19 cellular contexts compared by ENCODE assay signal in genomic region chr20:33418033-33418432, GRCh38. TPM values are rescaled to one million over a fixed set of nuclear protein-coding genes. Genes with fewer than 3 reads are reported as not detected.
DNase-seq lines count a peak whose midpoint lies in the region; ATAC-seq, FAIRE-seq and TF ChIP-seq lines count a peak whose summit lies in the region.
"Had no signal": no experiment of that assay in that cellular context is flagged by ENCODE, and none has a peak within 500 bp of the region (broad histone marks: within the 10 kb centered on the region; RNA-seq: fewer than 3 reads in every experiment).

No MANE protein-coding gene starts in this region.

- H3K9ac ChIP-seq in Karpas-422 (ENCODE audit: low read length), result no peak overlapping the region
- H3K9ac ChIP-seq in GM12878 (ENCODE audit: control insufficient read depth, insufficient read depth, low read length), result no peak overlapping the region
- H3K9ac ChIP-seq: BLaER1 treated with 17β-estradiol and CSF1 and Interleukin-3, amounts not matched to agents 10 nM and 100 nM had no signal

- H3K27me3 Mint-ChIP-seq in Caco-2 (ENCODE audit: insufficient read depth, unreplicated experiment) (no peaks in the 10 kb centered on the region), mesothelial cell of epicardium (ENCODE audit: low read depth) (no peaks in the 10 kb centered on the region)

- in situ Hi-C loops in GM12878 (cut with MboI), result no loop called here
- in situ Hi-C loops in gastrocnemius medialis (cut with MboI; ENCODE audit: low sequenced_read_pairs in 4 of 4), result no loop called here

- no peak for TF ChIP-seq EP300 in GM12878 (IDR thresholded peaks at IDR 0.05; ENCODE audit: borderline replicate concordance in 1 of 2, control insufficient read depth in 1 of 2, low read depth in 2 of 2, low read length in 2 of 2)

- H3K9me2 ChIP-seq in Karpas-422 (replicated peaks; ENCODE audit: insufficient read depth, low read length), result no peaks in the 10 kb centered on the region

- H3K27me3 ChIP-seq in heart left ventricle, result no peaks in the 10 kb centered on the region
- H3K27me3 ChIP-seq in Karpas-422 (ENCODE audit: low read length), result no peaks in the 10 kb centered on the region
- H3K27me3 ChIP-seq in GM12878 (replicated peaks in 1 of 2; ENCODE audit: control insufficient read depth in 2 of 2, insufficient read depth in 2 of 2, low read length in 1 of 2), result no peaks in the 10 kb centered on the region
- no peaks in the 10 kb centered on the region for H3K27me3 ChIP-seq in gastrocnemius medialis
- no peaks in the 10 kb centered on the region for H3K27me3 ChIP-seq in Caco-2 (replicated peaks; ENCODE audit: control insufficient read depth, insufficient read depth, low read length)
- H3K27me3 ChIP-seq: BLaER1 treated with 17β-estradiol and CSF1 and Interleukin-3, amounts not matched to agents 10 nM and 100 nM; MG63 had no signal

- BruUV-seq in GM12878 (replicated peaks; lab: Mats Ljungman, UMichigan), result no TSS peak
- no TSS peak for BruUV-seq in Caco-2 (replicated peaks; lab: Mats Ljungman, UMichigan)

- TF ChIP-seq RAD21 in GM12878 (IDR thresholded peaks at IDR 0.05; ENCODE audit: insufficient read depth, low read depth, low read length), result no peak

- POLR2A ChIA-PET in GM12878 (lab: Charles Lee), result interaction anchor here (0.6 kb wide), 1 partner anchor 50 kb away, joined by 8 read pairs; no protein-coding TSS in a partner anchor
- POLR2A ChIA-PET in Caco-2 (lab: Charles Lee), result no interaction called here

- H3K79me2 ChIP-seq in Karpas-422 (ENCODE audit: low read length) (no peaks in the 10 kb centered on the region; the same call in 1 of the 2 replicates), GM12878 (ENCODE audit: control insufficient read depth, insufficient read depth, low read length) (no peaks in the 10 kb centered on the region)

- ATAC-seq in heart left ventricle (no peak), left cardiac atrium (no peak), GM12878 (0 out of 3 replicates have a peak, but pooled peaks have one; percentile 31), gastrocnemius medialis (no peak)
- ATAC-seq: CD8-positive, alpha-beta T cell had no signal

- H3K36me3 ChIP-seq in heart left ventricle, result peaks cover 0 to 41% (median 13%) of the 10 kb centered on the region in 9 donors
- H3K36me3 ChIP-seq in Karpas-422 (ENCODE audit: insufficient read depth, low read length), result peaks cover 14% of the 10 kb centered on the region
- no peaks in the 10 kb centered on the region for H3K36me3 ChIP-seq in GM12878 (ENCODE audit: control insufficient read depth in 2 of 2, insufficient read depth in 2 of 2, low read length in 1 of 2)
- H3K36me3 ChIP-seq in gastrocnemius medialis, result peaks cover 0 to 23% of the 10 kb centered on the region in 2 donors
- no peaks in the 10 kb centered on the region for H3K36me3 ChIP-seq in Caco-2 (ENCODE audit: control insufficient read depth, insufficient read depth, low read length)
- H3K36me3 ChIP-seq: MG63 had no signal

- H3K27ac ChIP-seq in heart left ventricle (peak overlapping the region in 10 of 12 donors; percentile 47 to 98 (median 90)), Karpas-422 (ENCODE audit: low read length) (no peak overlapping the region), GM12878 (ENCODE audit: control insufficient read depth, insufficient read depth) (no peak overlapping the region), gastrocnemius medialis (peak overlapping the region; percentile 97 to 98 (median 98))
- H3K27ac ChIP-seq: BLaER1 treated with 17β-estradiol and CSF1 and Interleukin-3, amounts not matched to agents 10 nM and 100 nM had no signal

- WGBS in heart left ventricle, 4 donors, result 82 to 89% (median 87%) methylated on average over 3 of the region's 3 CpGs
- 100% methylated on average over 2 of the region's 3 CpGs for WGBS in GM12878 (ENCODE audit: insufficient coverage, insufficient replicate concordance, low lambda C conversion rate, missing lambda C conversion rate)

- H3K9me3 ChIP-seq in heart left ventricle (no peaks in the 10 kb centered on the region), Karpas-422 (ENCODE audit: low read length) (no peaks in the 10 kb centered on the region), GM12878 (replicated peaks; ENCODE audit: control insufficient read depth, insufficient read depth, low read length) (no peaks in the 10 kb centered on the region), gastrocnemius medialis (no peaks in the 10 kb centered on the region), Caco-2 (no peaks in the 10 kb centered on the region)
- H3K9me3 ChIP-seq: BLaER1 treated with 17β-estradiol and CSF1 and Interleukin-3, amounts not matched to agents 10 nM and 100 nM; MG63 had no signal

- no peak overlapping the region for H3K4me3 ChIP-seq in heart left ventricle
- no peak overlapping the region for H3K4me3 ChIP-seq in Karpas-422 (ENCODE audit: low read length)
- H3K4me3 ChIP-seq in GM12878, result no peak overlapping the region
- no peak overlapping the region for H3K4me3 ChIP-seq in gastrocnemius medialis
- no peak overlapping the region for H3K4me3 ChIP-seq in Caco-2 (ENCODE audit: low read depth, low read length)
- H3K4me3 ChIP-seq: BLaER1 treated with 17β-estradiol and CSF1 and Interleukin-3, amounts not matched to agents 10 nM and 100 nM; MG63 had no signal

- TF ChIP-seq POLR2A in heart left ventricle (IDR thresholded peaks at IDR 0.05) (no peak), GM12878 (IDR thresholded peaks at IDR 0.05; ENCODE audit: low read depth, low read length) (no peak), gastrocnemius medialis (IDR thresholded peaks at IDR 0.05) (no peak)

- no peak for FAIRE-seq in GM12878 (lab: Jason Lieb, UNC)

- TF ChIP-seq CTCF in heart left ventricle (IDR thresholded peaks at IDR 0.05) (no peak), GM12878 (IDR thresholded peaks at IDR 0.05 in 2 of 3, conservative IDR thresholded peaks at IDR 0.05 in 1 of 3; ENCODE audit: control insufficient read depth in 2 of 3, extremely low read depth in 1 of 3, insufficient read depth in 1 of 3, low read depth in 3 of 3, low read length in 3 of 3) (no peak), gastrocnemius medialis (IDR thresholded peaks at IDR 0.05 in 4 of 5, conservative IDR thresholded peaks at IDR 0.05 in 1 of 5) (no peak), Caco-2 (IDR thresholded peaks at IDR 0.05; ENCODE audit: insufficient read depth in 1 of 2, low read depth in 1 of 2, low read length in 1 of 2, severe bottlenecking in 1 of 2, unreplicated experiment in 1 of 2) (no peak), mesothelial cell of epicardium (IDR thresholded peaks at IDR 0.05; ENCODE audit: unreplicated experiment) (no peak)

- SMC1A ChIA-PET in GM12878 (lab: Charles Lee; ENCODE audit: uncharacterized antibody, unreplicated experiment), result no interaction called here

- peaks cover 0 to 63% (median 33%) of the 10 kb centered on the region in 12 donors for H3K4me1 ChIP-seq in heart left ventricle
- peaks cover 4% of the 10 kb centered on the region for H3K4me1 ChIP-seq in Karpas-422 (ENCODE audit: low read length)
- H3K4me1 ChIP-seq in GM12878 (ENCODE audit: control insufficient read depth, insufficient read depth, low read length), result no peaks in the 10 kb centered on the region
- H3K4me1 ChIP-seq in gastrocnemius medialis, result peaks cover 48 to 52% of the 10 kb centered on the region in 2 donors
- H3K4me1 ChIP-seq in Caco-2, result peaks cover 3% of the 10 kb centered on the region; the same call in 1 of the 2 replicates

- no peaks in the 10 kb centered on the region for H3K36me3 Mint-ChIP-seq in Caco-2 (ENCODE audit: insufficient read depth, unreplicated experiment)
- no peaks in the 10 kb centered on the region for H3K36me3 Mint-ChIP-seq in mesothelial cell of epicardium

- H3K4me1 Mint-ChIP-seq in Caco-2 (ENCODE audit: low read depth, unreplicated experiment) (no peaks in the 10 kb centered on the region), mesothelial cell of epicardium (no peaks in the 10 kb centered on the region)
- H3K4me1 Mint-ChIP-seq: H9 had no signal

- H3K4me2 ChIP-seq in Karpas-422 (ENCODE audit: low read depth, low read length, poor library complexity, severe bottlenecking), result no peak overlapping the region
- H3K4me2 ChIP-seq in GM12878 (ENCODE audit: control insufficient read depth, insufficient read depth), result no peak overlapping the region
- H3K4me2 ChIP-seq: BLaER1 treated with 17β-estradiol and CSF1 and Interleukin-3, amounts not matched to agents 10 nM and 100 nM had no signal

- CTCF ChIA-PET in GM12878 (lab: Yijun Ruan, JAX) (interaction anchor here (1.0 kb wide), 1 partner anchor 17 kb away, joined by 3 read pairs; the partner anchor contains the start of gene CDK5RAP1), Caco-2 (lab: Charles Lee) (interaction anchor here (0.6 to 0.9 kb wide), 2 partner anchors 14 to 36 kb away, joined by 4 read pairs; no protein-coding TSS in a partner anchor)

- H3K27ac Mint-ChIP-seq in Caco-2 (ENCODE audit: unreplicated experiment), result no peak overlapping the region
- no peak overlapping the region for H3K27ac Mint-ChIP-seq in mesothelial cell of epicardium
- H3K27ac Mint-ChIP-seq: CD8-positive, alpha-beta T cell; H9 had no signal

- H3K9me3 Mint-ChIP-seq in Caco-2 (ENCODE audit: unreplicated experiment) (no peaks in the 10 kb centered on the region), mesothelial cell of epicardium (no peaks in the 10 kb centered on the region)
- H3K9me3 Mint-ChIP-seq: CD8-positive, alpha-beta T cell; H9 had no signal

- RAD21 ChIA-PET in GM12878 (lab: Charles Lee; ENCODE audit: unreplicated experiment), result interaction anchor here (0.6 kb wide), 1 partner anchor 26 kb away, joined by 4 read pairs; no protein-coding TSS in a partner anchor

- H3K4me3 Mint-ChIP-seq in Caco-2 (ENCODE audit: unreplicated experiment), result no peak overlapping the region
- no peak overlapping the region for H3K4me3 Mint-ChIP-seq in mesothelial cell of epicardium
- H3K4me3 Mint-ChIP-seq: CD8-positive, alpha-beta T cell; H9 had no signal

- H2AFZ ChIP-seq in Karpas-422 (ENCODE audit: low read length) (no peak overlapping the region), GM12878 (ENCODE audit: control insufficient read depth, low read depth, low read length) (no peak overlapping the region)

- H4K20me1 ChIP-seq in Karpas-422 (ENCODE audit: insufficient read depth, low read depth, low read length) (no peaks in the 10 kb centered on the region), GM12878 (ENCODE audit: control insufficient read depth, insufficient read depth) (no peaks in the 10 kb centered on the region)
- H4K20me1 ChIP-seq: BLaER1 treated with 17β-estradiol and CSF1 and Interleukin-3, amounts not matched to agents 10 nM and 100 nM had no signal

- intact Hi-C loops in heart left ventricle (cut with DNase I) (loop anchor here in 4 of 10 donors (2.0 kb wide), 1 partner anchor 25 kb away; the partner anchor contains the start of gene SNTA1 (in 4 of the 4)), left cardiac atrium (cut with DNase I) (no loop called here), GM12878 (cut with micrococcal nuclease; ENCODE audit: unreplicated experiment) (no loop called here), gastrocnemius medialis (cut with DNase I; ENCODE audit: low total_unique reads) (no loop called here), Caco-2 (cut with micrococcal nuclease; ENCODE audit: unreplicated experiment) (no loop called here)

- DNase-seq in heart left ventricle (no peak), left cardiac atrium (no peak), Karpas-422 (peak; percentile 52), GM12878 (ENCODE audit: low read depth, low spot score) (no peak), gastrocnemius medialis (no peak), Caco-2 (no peak), mesothelial cell of epicardium (ENCODE audit: low spot score in 2 of 2, unreplicated experiment in 2 of 2) (no peak)
- DNase-seq: CD8-positive, alpha-beta T cell; DMS79; H9; Kasumi-1; MG63; NCI-H1048; NCI-H1436 treated with DMSO at 0.1 percent for 48 hours; NCI-H2029 treated with DMSO at 0.1 percent for 48 hours; NCI-H446 treated with DMSO at 0.1 percent for 48 hours; NK-92 treated with Interleukin-12 subunit alpha and Interleukin-12 subunit beta, amount 100 ng/mL, for 24 hours; SIG-M5 had no signal

RNA-seq across cellular contexts. Expression of gene CDK5RAP1, which starts 16.7 kb away (rescaled TPM):
- 10 to 100 TPM; 17.6 to 24.3 (median 20.1) TPM for total RNA-seq in heart left ventricle
- polyA plus RNA-seq in heart left ventricle, result 10 to 100 TPM; 30.6 to 34.9 TPM
- total RNA-seq in left cardiac atrium, result 10 to 100 TPM; 19.4 to 25.0 TPM
- 30.7 and 32.5 TPM in 2 replicates for total RNA-seq in Karpas-422 (2014; rRNA removed; shearing (Covaris generic); ENCODE audit: low replicate concordance)
- 30.0 and 35.6 TPM in 2 replicates for total RNA-seq in GM12878 (2013; cell fraction: nucleolus; rRNA removed)
- total RNA-seq in GM12878 (2014; rRNA removed), result 29.3 and 36.0 TPM in 2 replicates
- 34.2 and 38.5 TPM in 2 replicates for total RNA-seq in GM12878 (2014; rRNA removed; fragmentation: Illumina TruSeq; extraction: Trizol)
- 35.2 and 38.2 TPM in 2 replicates for total RNA-seq in GM12878 (2021)
- polyA plus RNA-seq in GM12878 (2011; ENCODE audit: low read depth), result 20.4 TPM
- polyA plus RNA-seq in GM12878 (2011; rRNA removed), result 30.9 and 36.1 TPM in 2 replicates
- polyA plus RNA-seq in GM12878 (2011; cell fraction: cytosol; rRNA removed), result 41.4 and 47.5 TPM in 2 replicates
- 46.7 and 53.7 TPM in 2 replicates for polyA plus RNA-seq in GM12878 (2011; cell fraction: nucleus; rRNA removed)
- 22.6 and 22.9 TPM in 2 replicates for polyA plus RNA-seq in GM12878 (2012)
- 39.1 and 48.6 TPM in 2 replicates for polyA plus RNA-seq in GM12878 (2014; fragmentation: Illumina TruSeq; extraction: Trizol)
- polyA plus RNA-seq in GM12878 (2014; fragmentation: Nextera tagmentation; extraction: Ambion mirVana), result 10 to 100 TPM; 61.2 to 67.6 TPM
- polyA plus RNA-seq in GM12878 (2014; rRNA removed), result 30.4 and 31.2 TPM in 2 replicates
- polyA plus RNA-seq in GM12878 (2016; fragmentation: Nextera tagmentation; extraction: Ambion mirVana), result 10 to 100 TPM; 53.2 to 55.0 TPM
- polyA minus RNA-seq in GM12878 (2011; rRNA and poly(A)+ RNA removed), result 45.6 and 53.9 TPM in 2 replicates
- 11.6 and 14.2 TPM in 2 replicates for polyA minus RNA-seq in GM12878 (2011; cell fraction: cytosol; rRNA and poly(A)+ RNA removed)
- polyA minus RNA-seq in GM12878 (2011; cell fraction: nucleus; rRNA and poly(A)+ RNA removed), result 14.4 and 27.3 TPM in 2 replicates
- 10 to 100 TPM; 23.2 to 27.6 (median 25.8) TPM for total RNA-seq in gastrocnemius medialis
- 116 and 120 TPM in 2 replicates for total RNA-seq in Caco-2 (2022)
- total RNA-seq in mesothelial cell of epicardium, result 38.7 to 41.0 TPM (median 39.8 TPM) in 3 replicates

RNA-seq across cellular contexts. Expression of gene SNTA1, which starts 25.5 kb away (rescaled TPM):
- total RNA-seq in heart left ventricle (100 to 1,000 TPM; 122 to 318 (median 166) TPM), left cardiac atrium (100 to 1,000 TPM; 134 to 148 TPM), GM12878 (2014; rRNA removed) (4.1 and 5.1 TPM in 2 replicates), GM12878 (2014; rRNA removed; fragmentation: Illumina TruSeq; extraction: Trizol) (1.8 and 1.9 TPM in 2 replicates), GM12878 (2021) (3.4 and 3.9 TPM in 2 replicates), gastrocnemius medialis (100 to 1,000 TPM; 198 to 320 (median 219) TPM), Caco-2 (2022) (13.6 and 15.4 TPM in 2 replicates), mesothelial cell of epicardium (11.9 to 13.4 TPM (median 13.3 TPM) in 3 replicates)
- polyA plus RNA-seq in heart left ventricle (100 to 1,000 TPM in 1 of 2 donors, 10 to 100 TPM in 1; 91.0 to 201 TPM), GM12878 (2011; rRNA removed) (0.26 and 0.48 TPM in 2 replicates), GM12878 (2014; fragmentation: Illumina TruSeq; extraction: Trizol) (0.51 and 1.7 TPM in 2 replicates), GM12878 (2014; fragmentation: Nextera tagmentation; extraction: Ambion mirVana) (under 1 TPM; 0.26 to 0.35 TPM), GM12878 (2014; rRNA removed) (3.7 and 4.0 TPM in 2 replicates), GM12878 (2016; fragmentation: Nextera tagmentation; extraction: Ambion mirVana) (1 to 10 TPM in 1 of 2 experiments, under 1 TPM in 1; 0.42 to 3.7 TPM)
- 51.4 and 85.6 TPM in 2 replicates for total RNA-seq in Karpas-422 (2014; rRNA removed; shearing (Covaris generic); ENCODE audit: low replicate concordance)
- 0.15 and 0.39 TPM in 2 replicates for total RNA-seq in GM12878 (2013; cell fraction: nucleolus; rRNA removed)
- 1.00 TPM for polyA plus RNA-seq in GM12878 (2011; ENCODE audit: low read depth)
- 0.75 and 1.1 TPM in 2 replicates for polyA plus RNA-seq in GM12878 (2011; cell fraction: cytosol; rRNA removed)
- 0.37 and 0.48 TPM in 2 replicates for polyA plus RNA-seq in GM12878 (2011; cell fraction: nucleus; rRNA removed)
- 2.0 and 2.1 TPM in 2 replicates for polyA plus RNA-seq in GM12878 (2012)
- 0.51 and 0.72 TPM in 2 replicates for polyA minus RNA-seq in GM12878 (2011; rRNA and poly(A)+ RNA removed)
- polyA minus RNA-seq in GM12878 (2011; cell fraction: cytosol; rRNA and poly(A)+ RNA removed), result 0.83 TPM in 1 of 2 replicates, not detected in the other
- not detected in 2 replicates for polyA minus RNA-seq in GM12878 (2011; cell fraction: nucleus; rRNA and poly(A)+ RNA removed)

Comparison
In these comparisons a context has a peak if more than half of its experiments do, and no peak if none do; other contexts are left out.
1. H3K27ac ChIP-seq: peak in heart left ventricle (10 of 12) and gastrocnemius medialis (4 of 4); none in Karpas-422 (single experiment) and GM12878 (single experiment).